ENCODE assay signal across 21 cellular contexts in the genomic region with DNA sequence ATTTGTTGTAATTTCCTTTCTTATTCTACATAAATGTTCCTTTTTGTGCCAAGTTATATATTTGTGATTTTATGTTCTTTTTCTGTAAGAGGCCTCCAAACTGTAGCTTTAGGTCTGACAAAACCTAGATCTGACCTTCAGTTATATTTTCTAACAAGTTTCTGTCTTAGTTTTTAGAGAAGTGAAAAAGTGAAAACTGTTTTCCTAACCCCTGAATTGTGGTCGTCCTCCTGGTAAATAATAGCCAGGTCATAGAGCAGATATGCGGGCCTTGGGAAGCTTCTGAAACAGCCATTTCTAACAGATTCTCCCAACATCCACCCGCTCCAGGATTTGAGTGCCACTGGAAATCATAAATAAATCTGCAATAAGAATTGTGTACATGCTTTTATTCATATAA.
"Had no signal": no experiment of that assay in that cellular context is flagged by ENCODE, and none has a peak within 500 bp of the region (broad histone marks: within the 10 kb centered on the region; RNA-seq: fewer than 3 reads in every experiment).

No MANE protein-coding gene starts in this region.

- H3K36me3 ChIP-seq: ascending aorta, breast epithelium, neutrophil, right atrium auricular region, tibial nerve, vagina had no signal

- H3K4me1 ChIP-seq: ascending aorta, breast epithelium, right atrium auricular region, tibial nerve, vagina had no signal

- H3K9me3 ChIP-seq: ascending aorta, breast epithelium, neutrophil, right atrium auricular region, vagina had no signal

- H3K27me3 ChIP-seq: ascending aorta, breast epithelium, neutrophil, right atrium auricular region, tibial nerve, vagina had no signal

- H3K4me3 ChIP-seq: ascending aorta, breast epithelium, right atrium auricular region, skin epidermis, tibial nerve, vagina had no signal

- H3K27ac ChIP-seq: ascending aorta, breast epithelium, neutrophil, right atrium auricular region, skin epidermis, tibial nerve, vagina, VCaP had no signal

- DNase-seq: activated CD4-positive, alpha-beta T cell treated with anti-CD3 and anti-CD28 coated beads for 1 hour; activated CD4-positive, alpha-beta T cell treated with anti-CD3 and anti-CD28 coated beads, Interleukin-2, amount 50 U/mL, for 4 hours; activated naive CD4-positive, alpha-beta T cell; activated naive CD8-positive, alpha-beta T cell treated with anti-CD3 and anti-CD28 coated beads, Interleukin-2, amount 50 U/mL, for 24 hours; activated T-cell treated with anti-CD3 and anti-CD28 coated beads for 4 hours; cerebellar nuclear complex; effector memory CD8-positive, alpha-beta T cell; foreskin melanocyte; kidney glomerular epithelial cell; mesendoderm; natural killer cell; stimulated activated CD4-positive, alpha-beta T cell treated with anti-CD3 and anti-CD28 coated beads, Interleukin-4, amount 100 ng/mL, for 24 hours; stimulated activated naive CD4-positive, alpha-beta T cell had no signal

- ATAC-seq: activated naive CD8-positive, alpha-beta T cell treated with anti-CD3 and anti-CD28 coated beads, Interleukin-2, amount 50 U/mL, for 24 hours; effector memory CD8-positive, alpha-beta T cell; natural killer cell had no signal
